9 cellular contexts compared by ENCODE assay signal in the genomic region with DNA sequence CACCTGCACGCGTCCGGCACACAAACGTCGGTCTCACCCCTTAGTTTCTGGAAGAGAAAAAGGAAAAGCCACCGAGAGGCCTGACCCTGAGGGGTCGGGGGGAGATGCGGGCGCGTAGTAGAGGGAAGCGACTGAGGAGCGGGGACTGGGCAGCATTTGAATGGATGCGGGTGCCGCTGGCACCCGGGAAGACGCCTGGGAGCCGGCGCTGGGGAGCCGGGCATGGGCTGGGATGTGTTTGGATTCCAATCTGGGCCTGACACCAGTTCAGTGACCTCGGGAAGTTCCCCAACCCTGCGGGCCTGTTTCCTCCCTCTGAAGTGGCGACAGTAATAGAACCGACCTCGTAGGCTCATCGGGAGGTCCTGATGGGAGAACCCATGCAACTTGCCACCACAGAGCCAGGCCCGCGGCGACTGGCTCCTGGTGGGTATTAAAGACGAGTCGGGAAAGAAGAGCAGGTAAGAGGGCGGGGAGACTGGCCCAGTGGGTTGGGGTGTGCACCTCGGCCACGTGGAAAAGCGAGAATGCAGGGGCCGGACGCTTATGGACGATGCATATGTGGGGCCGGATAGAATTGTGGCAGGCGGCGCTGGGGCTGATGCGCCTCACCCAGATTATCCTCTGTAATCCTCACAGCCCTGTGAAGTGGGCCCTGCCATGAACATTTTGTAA.
DNase-seq lines count a peak whose midpoint lies in the region; ATAC-seq, FAIRE-seq and TF ChIP-seq lines count a peak whose summit lies in the region.
"Had no signal": no experiment of that assay in that cellular context is flagged by ENCODE, and none has a peak within 500 bp of the region (broad histone marks: within the 10 kb centered on the region; RNA-seq: fewer than 3 reads in every experiment).

No MANE protein-coding gene starts in this region.

- no peaks in the 10 kb centered on the region for H3K36me3 ChIP-seq in SJSA1
- H3K36me3 ChIP-seq in pancreas = no peaks in the 10 kb centered on the region

- peak overlapping the region; percentile 32 for H3K4me3 ChIP-seq in SJSA1
- H3K4me3 ChIP-seq in fibroblast of mammary gland (ENCODE audit: control insufficient read depth, low read depth, low read length) = peak overlapping the region; percentile 48
- H3K4me3 ChIP-seq in pancreas = peak overlapping the region in 3 of 4 donors; percentile 13 to 52 (median 35)

- 25 to 29% methylated on average over 41 of the region's 41 CpGs for WGBS in pancreas, 2 donors

- intact Hi-C loops in pancreas (cut with DNase I) = no loop called here

- no peak for TF ChIP-seq CTCF in fibroblast of mammary gland (conservative IDR thresholded peaks at IDR 0.05; ENCODE audit: control insufficient read depth, insufficient read depth, low read depth, low read length)
- no peak for TF ChIP-seq CTCF in pancreas (IDR thresholded peaks at IDR 0.05)

- H3K27ac ChIP-seq in SJSA1 = no peak overlapping the region
- no peak overlapping the region for H3K27ac ChIP-seq in pancreas

- H3K27me3 ChIP-seq in SJSA1 (replicated peaks) = peaks cover 9% of the 10 kb centered on the region
- H3K27me3 ChIP-seq in pancreas = peaks cover 0 to 13% (median 3%) of the 10 kb centered on the region in 4 donors

- FAIRE-seq in pancreas (lab: Jason Lieb, UNC) = no peak
- FAIRE-seq: GM12892 had no signal

- POLR2A ChIA-PET in HEK293T (lab: Yijun Ruan, JAX) = interaction anchor here (0.6 to 1.6 kb wide), 5 partner anchors 8 to 133 kb away, joined by 3 to 5 read pairs (median 4); partner anchors contain the start of gene SLC16A1

- no peaks in the 10 kb centered on the region for H3K9me3 ChIP-seq in SJSA1 (replicated peaks)
- H3K9me3 ChIP-seq in pancreas = no peaks in the 10 kb centered on the region

- DNase-seq in DMS53 (lab: John Stamatoyannopoulos, UW) (peak; percentile 66), SJSA1 (ENCODE audit: low read depth in 1 of 2, low spot score in 2 of 2) (no peak), fibroblast of mammary gland (ENCODE audit: low read depth) (no peak), pancreas (no peak), inferior parietal cortex (ENCODE audit: extremely low spot score) (no peak), HEK293T (ENCODE audit: extremely low spot score) (no peak)
- no peak for DNase-seq in stimulated activated CD4-positive, alpha-beta T cell treated with anti-CD3 and anti-CD28 coated beads, Interleukin-4, amount 100 ng/mL, for 4 hours
- DNase-seq in activated CD4-positive, alpha-beta T cell treated with anti-CD3 and anti-CD28 coated beads, Interleukin-2, amount 50 U/mL, for 48 hours = no peak

- peak in 1 of 4 donors; percentile 12 for ATAC-seq in pancreas

- CTCF ChIA-PET in HEK293T (lab: Yijun Ruan, JAX) = no interaction called here

- peaks cover 8% of the 10 kb centered on the region for H3K4me1 ChIP-seq in SJSA1 (replicated peaks)
- H3K4me1 ChIP-seq in pancreas = no peaks in the 10 kb centered on the region

TF ChIP-seq in HEK293T, 16 proteins besides CTCF, POLR2A, EP300 and RAD21:
- no peak for TF ChIP-seq HDGF (IDR thresholded peaks at IDR 0.05; ENCODE audit: borderline replicate concordance)
- no peak for TF ChIP-seq FOXK2 (IDR thresholded peaks at IDR 0.05)
- no peak for TF ChIP-seq LEF1 (IDR thresholded peaks at IDR 0.05; ENCODE audit: borderline replicate concordance)
- TF ChIP-seq L3MBTL2 (conservative IDR thresholded peaks at IDR 0.05) = no peak
- no peak for TF ChIP-seq ARNT (IDR thresholded peaks at IDR 0.05)
- no peak for TF ChIP-seq NFRKB (IDR thresholded peaks at IDR 0.05)
- no peak for TF ChIP-seq CTBP1 (IDR thresholded peaks at IDR 0.05; ENCODE audit: borderline replicate concordance)
- TF ChIP-seq ELF4 (IDR thresholded peaks at IDR 0.05) = no peak
- no peak for TF ChIP-seq SP1 (IDR thresholded peaks at IDR 0.05)
- TF ChIP-seq FOXM1 (IDR thresholded peaks at IDR 0.05; ENCODE audit: borderline replicate concordance) = no peak
- TF ChIP-seq, protein P1, sequence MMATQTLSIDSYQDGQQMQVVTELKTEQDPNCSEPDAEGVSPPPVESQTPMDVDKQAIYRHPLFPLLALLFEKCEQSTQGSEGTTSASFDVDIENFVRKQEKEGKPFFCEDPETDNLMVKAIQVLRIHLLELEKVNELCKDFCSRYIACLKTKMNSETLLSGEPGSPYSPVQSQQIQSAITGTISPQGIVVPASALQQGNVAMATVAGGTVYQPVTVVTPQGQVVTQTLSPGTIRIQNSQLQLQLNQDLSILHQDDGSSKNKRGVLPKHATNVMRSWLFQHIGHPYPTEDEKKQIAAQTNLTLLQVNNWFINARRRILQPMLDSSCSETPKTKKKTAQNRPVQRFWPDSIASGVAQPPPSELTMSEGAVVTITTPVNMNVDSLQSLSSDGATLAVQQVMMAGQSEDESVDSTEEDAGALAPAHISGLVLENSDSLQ (IDR thresholded peaks at IDR 0.05) = no peak
- TF ChIP-seq ZNF384 (IDR thresholded peaks at IDR 0.05) = no peak
- TF ChIP-seq BHLHE40 (IDR thresholded peaks at IDR 0.05; ENCODE audit: borderline replicate concordance) = no peak
